ENCODE assay signal across 1 cellular context in the genomic region with DNA sequence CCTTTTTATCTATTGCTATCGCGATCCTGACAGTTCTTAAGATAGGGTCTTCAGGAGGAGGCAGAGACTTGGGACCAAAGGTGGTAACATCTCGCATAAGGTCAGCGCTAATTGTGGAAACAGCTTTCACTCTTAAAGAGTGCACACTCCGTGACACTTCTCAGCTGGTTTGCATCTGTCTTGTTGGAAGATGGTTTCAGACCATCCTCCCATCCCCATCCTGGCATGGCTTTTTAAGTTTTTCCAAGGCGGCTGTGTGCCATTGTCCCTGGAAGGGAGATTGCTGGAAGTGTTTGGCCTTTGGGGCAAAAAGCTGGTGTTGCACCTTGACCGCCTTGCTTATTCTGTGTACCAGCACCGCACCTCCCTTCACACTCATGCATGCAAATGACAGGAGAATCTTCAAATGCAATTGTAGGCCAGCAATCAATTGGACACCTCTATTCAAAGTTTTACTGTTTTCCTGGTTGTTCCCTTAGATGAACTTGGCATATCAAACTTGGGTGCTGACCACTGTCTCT.
TF ChIP-seq lines count a peak whose summit lies in the region.

No MANE protein-coding gene starts in this region.

TF ChIP-seq in endothelial cell of umbilical vein, 7 proteins besides CTCF, POLR2A, EP300 and RAD21:
- TF ChIP-seq JUN (IDR thresholded peaks at IDR 0.05; ENCODE audit: borderline replicate concordance, insufficient read depth, insufficient read length, low read depth) (no peak), GATA2 (IDR thresholded peaks at IDR 0.05; ENCODE audit: insufficient read depth, insufficient read length, low read depth, low read length) (no peak), EZH2 (IDR thresholded peaks at IDR 0.05; ENCODE audit: borderline replicate concordance, low read depth, low read length, severe bottlenecking) (no peak), POLR2AphosphoS5 (IDR thresholded peaks at IDR 0.05; ENCODE audit: insufficient read depth, low read depth, low read length) (no peak), FOS (IDR thresholded peaks at IDR 0.05; ENCODE audit: borderline replicate concordance, insufficient read depth, low read length) (no peak)
